Comparison of ENCODE assay signal across 8 cellular contexts in the genomic region with DNA sequence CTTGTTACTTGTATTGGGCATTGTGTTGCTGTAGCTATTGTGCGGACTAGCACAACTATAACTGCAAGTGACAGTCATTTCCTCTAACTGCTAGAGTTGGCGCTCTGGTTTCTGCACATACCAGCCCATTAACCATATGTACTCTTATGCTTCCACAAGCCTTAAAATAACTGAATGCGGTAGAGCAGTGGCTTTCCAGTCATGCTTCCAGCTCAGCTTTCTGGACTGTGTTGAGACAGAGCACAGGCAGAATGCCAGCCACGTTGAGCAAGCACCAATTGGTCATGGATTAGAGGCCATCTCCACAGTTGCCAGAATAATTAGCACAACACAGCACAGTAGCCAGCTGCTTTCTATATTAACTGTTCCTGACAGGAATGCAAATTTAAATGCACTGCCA. TPM values are rescaled to one million over a fixed set of nuclear protein-coding genes. Genes with fewer than 3 reads are reported as not detected.
DNase-seq lines count a peak whose midpoint lies in the region; ATAC-seq, FAIRE-seq and TF ChIP-seq lines count a peak whose summit lies in the region.

No MANE protein-coding gene starts in this region.

- H3K4me3 ChIP-seq in bronchial epithelial cell (ENCODE audit: low read depth, low read length) = no peak overlapping the region

- DNase-seq in NOMO-1 treated with DMSO at 0.1 percent for 48 hours (lab: John Stamatoyannopoulos, UW; ENCODE audit: unreplicated experiment) = peak; percentile 21
- no peak for DNase-seq in NOMO-1 (lab: John Stamatoyannopoulos, UW; ENCODE audit: unreplicated experiment in 2 of 2)
- peak; percentile 95 for DNase-seq in bronchial epithelial cell (ENCODE audit: low read depth)
- DNase-seq in kidney glomerular epithelial cell (lab: John Stamatoyannopoulos, UW) = peak; percentile 32
- DNase-seq in ureter (ENCODE audit: low spot score) = peak; percentile 69
- no peak for DNase-seq in stimulated activated CD4-positive, alpha-beta T cell treated with anti-CD3 and anti-CD28 coated beads, Interleukin-4, amount 100 ng/mL, for 1 hour
- no peak for DNase-seq in DMS79 treated with DMSO at 0.1 percent for 48 hours (lab: John Stamatoyannopoulos, UW)

- H3K27me3 ChIP-seq in bronchial epithelial cell (ENCODE audit: control insufficient read depth, insufficient read depth, low read length) = no peaks in the 10 kb centered on the region

- H3K36me3 ChIP-seq in bronchial epithelial cell (ENCODE audit: control insufficient read depth, insufficient read depth, low read length) = no peaks in the 10 kb centered on the region

- ATAC-seq in HG03342 (IDR thresholded peaks at IDR 0.05; ENCODE audit: unreplicated experiment) = no peak

- TF ChIP-seq CTCF in bronchial epithelial cell (IDR thresholded peaks at IDR 0.05; ENCODE audit: insufficient read depth, low read length, severe bottlenecking) = no peak

- peak; percentile 73 for FAIRE-seq in bronchial epithelial cell (lab: Jason Lieb, UNC)

RNA-seq across cellular contexts. Expression of gene INVS, which starts 12.2 kb away (rescaled TPM):
- total RNA-seq in bronchial epithelial cell = 20.5 and 21.9 TPM in 2 replicates
- total RNA-seq in ureter = 24.1 TPM

RNA-seq across cellular contexts. Expression of gene ERP44, which starts 12.4 kb away (rescaled TPM):
- 6.6 and 12.2 TPM in 2 replicates for total RNA-seq in bronchial epithelial cell
- total RNA-seq in ureter = 21.4 TPM

Comparison
In these comparisons a context has a peak if more than half of its experiments do, and no peak if none do; other contexts are left out.
1. DNase-seq: peak in NOMO-1 treated with DMSO at 0.1 percent for 48 hours (single experiment), bronchial epithelial cell (single experiment), kidney glomerular epithelial cell (single experiment) and ureter (single experiment); none in NOMO-1 (0 of 2), stimulated activated CD4-positive, alpha-beta T cell treated with anti-CD3 and anti-CD28 coated beads, Interleukin-4, amount 100 ng/mL, for 1 hour (single experiment) and DMS79 treated with DMSO at 0.1 percent for 48 hours (single experiment).